ENCODE assay signal across 8 cellular contexts in the genomic region with DNA sequence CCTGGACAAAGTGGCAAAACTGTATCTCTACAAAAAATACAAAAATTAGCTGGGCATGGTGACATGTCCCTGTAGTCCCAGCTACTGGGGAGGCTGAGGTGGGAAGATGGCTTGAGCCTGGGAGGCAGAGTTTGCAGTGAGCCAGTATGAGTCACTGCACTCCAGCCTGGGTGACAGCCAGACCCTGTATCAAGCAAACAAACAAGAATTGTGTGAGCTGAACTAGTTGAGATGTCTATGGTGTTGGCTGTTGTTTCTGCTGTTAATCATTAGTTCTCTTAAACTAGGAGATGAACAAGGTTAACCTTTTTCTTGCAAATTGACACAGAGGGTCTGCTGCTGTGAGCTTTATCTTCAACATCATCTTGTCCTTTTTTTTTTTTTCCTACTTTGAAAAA. TPM values are rescaled to one million over a fixed set of nuclear protein-coding genes. Genes with fewer than 3 reads are reported as not detected.
A peak's percentile ranks its signal among the peaks of the same experiment; 100 is the strongest.
DNase-seq lines count a peak whose midpoint lies in the region; ATAC-seq, FAIRE-seq and TF ChIP-seq lines count a peak whose summit lies in the region.

No MANE protein-coding gene starts in this region.

- H3K9me2 ChIP-seq in GM23338 (ENCODE audit: insufficient read depth): peaks cover 5% of the 10 kb centered on the region; the same call in 1 of the 2 replicates

- peaks cover 11% of the 10 kb centered on the region for H3K27me3 Mint-ChIP-seq in GM23338 (ENCODE audit: insufficient read depth, low read depth, poor library complexity)
- H3K27me3 Mint-ChIP-seq in activated CD4-positive, alpha-beta T cell treated with anti-CD3 and anti-CD28 coated beads, Interleukin-2, amount 10 ng/mL, durations not matched to agents 7 days and 5 days: no peaks in the 10 kb centered on the region

- TF ChIP-seq EP300 in A549 (IDR thresholded peaks at IDR 0.05): peak in 1 of 2 experiments; percentile 11; a peak in 1 of 5 replicates

- no peak overlapping the region; the same call in 1 of the 2 replicates for H3K27ac Mint-ChIP-seq in GM23338
- H3K27ac Mint-ChIP-seq in activated CD4-positive, alpha-beta T cell treated with anti-CD3 and anti-CD28 coated beads, Interleukin-2, amount 10 ng/mL, durations not matched to agents 7 days and 5 days: peak overlapping the region; percentile 65

- H2AFZ ChIP-seq in GM23338: no peak overlapping the region

- CTCF ChIA-PET in A549 (lab: Yijun Ruan, JAX): interaction anchor here (0.8 to 1.5 kb wide), 4 partner anchors 11 to 64 kb away, joined by 3 to 4 read pairs (median 3); no protein-coding TSS in a partner anchor
- CTCF ChIA-PET in activated CD4-positive, alpha-beta T cell treated with anti-CD3 and anti-CD28 coated beads, Interleukin-2, amount 10 ng/mL, durations not matched to agents 7 days and 5 days (lab: Charles Lee): interaction anchor here (0.6 to 1.9 kb wide), 4 partner anchors 9 to 49 kb away, joined by 3 to 9 read pairs (median 4); no protein-coding TSS in a partner anchor

- no peaks in the 10 kb centered on the region for H3K27me3 ChIP-seq in GM23338 (ENCODE audit: insufficient read depth)

- peaks cover 5% of the 10 kb centered on the region; the same call in 1 of the 2 replicates for H3K36me3 ChIP-seq in GM23338 (ENCODE audit: insufficient read depth)

- intact Hi-C loops in left cardiac atrium (cut with DNase I): no loop called here

- H3K4me3 ChIP-seq in A549 (peak overlapping the region; percentile 3; the same call in 1 of the 3 replicates), GM23338 (no peak overlapping the region)

- peaks cover 2% of the 10 kb centered on the region; the same call in 2 of the 3 replicates for H3K9me3 Mint-ChIP-seq in GM23338
- peaks cover 11% of the 10 kb centered on the region for H3K9me3 Mint-ChIP-seq in activated CD4-positive, alpha-beta T cell treated with anti-CD3 and anti-CD28 coated beads, Interleukin-2, amount 10 ng/mL, durations not matched to agents 7 days and 5 days

- H3K27ac ChIP-seq in A549 (peak overlapping the region; percentile 74 to 87), GM23338 (ENCODE audit: low read depth) (0 out of 2 replicates have a peak overlapping the region, but pooled peaks have one; percentile 5)

- POLR2A ChIA-PET in A549 (lab: Yijun Ruan, JAX): interaction anchor here (0.6 kb wide), 1 partner anchor 20 kb away, joined by 4 read pairs; no protein-coding TSS in a partner anchor
- POLR2A ChIA-PET in activated CD4-positive, alpha-beta T cell treated with anti-CD3 and anti-CD28 coated beads, Interleukin-2, amount 10 ng/mL, durations not matched to agents 7 days and 5 days (lab: Charles Lee): no interaction called here

- H3K4me2 ChIP-seq in A549 (peak overlapping the region; percentile 81), GM23338 (no peak overlapping the region)

- 0 out of 2 replicates have a peak, but pooled peaks cover 2% of the 10 kb centered on the region for H3F3A ChIP-seq in GM23338 (replicated peaks; ENCODE audit: low read depth)

- TF ChIP-seq CTCF in A549 (IDR thresholded peaks at IDR 0.05) (no peak), GM23338 (conservative IDR thresholded peaks at IDR 0.05; ENCODE audit: low read depth in 2 of 2) (no peak)

- no peaks in the 10 kb centered on the region; the same call in 1 of the 2 replicates for H4K20me1 ChIP-seq in GM23338 (replicated peaks; ENCODE audit: insufficient read depth)

- no peak for TF ChIP-seq POLR2A in A549 (IDR thresholded peaks at IDR 0.05; ENCODE audit: low read length)

- ATAC-seq in A549 (peak; percentile 97 to 98), GM23338 (no peak), left cardiac atrium (peak in 1 of 2 donors; percentile 87), HG02973 (IDR thresholded peaks at IDR 0.05; ENCODE audit: unreplicated experiment) (no peak), GM21360 (IDR thresholded peaks at IDR 0.05; ENCODE audit: unreplicated experiment) (no peak)

- peaks cover 17% of the 10 kb centered on the region for H3K9me3 ChIP-seq in A549

- H3K4me3 Mint-ChIP-seq in GM23338: no peak overlapping the region
- no peak overlapping the region for H3K4me3 Mint-ChIP-seq in activated CD4-positive, alpha-beta T cell treated with anti-CD3 and anti-CD28 coated beads, Interleukin-2, amount 10 ng/mL, durations not matched to agents 7 days and 5 days

- H3K79me2 ChIP-seq in GM23338 (replicated peaks; ENCODE audit: insufficient read depth): peaks cover 100% of the 10 kb centered on the region

- peak in 1 of 2 experiments; percentile 23; a peak in 2 of 5 replicates for TF ChIP-seq RAD21 in A549 (conservative IDR thresholded peaks at IDR 0.05 in 1 of 2, IDR thresholded peaks at IDR 0.05 in 1 of 2)

- H3K4me1 Mint-ChIP-seq in GM23338: peaks cover 22% of the 10 kb centered on the region
- peaks cover 62% of the 10 kb centered on the region for H3K4me1 Mint-ChIP-seq in activated CD4-positive, alpha-beta T cell treated with anti-CD3 and anti-CD28 coated beads, Interleukin-2, amount 10 ng/mL, durations not matched to agents 7 days and 5 days

- DNase-seq in A549 (ENCODE audit: low read depth in 1 of 2, low spot score in 1 of 2) (peak; percentile 58 to 92), GM23338 (ENCODE audit: low spot score) (no peak), left cardiac atrium (peak; percentile 61), cerebellum (ENCODE audit: low spot score) (no peak), NCI-H2227 treated with DMSO at 0.1 percent for 48 hours (lab: John Stamatoyannopoulos, UW) (no peak)
- DNase-seq in activated CD4-positive, alpha-beta T cell treated with anti-CD3 and anti-CD28 coated beads, Interleukin-2, amount 10 ng/mL, durations not matched to agents 7 days and 5 days: no peak

- H3K4me1 ChIP-seq in A549 (peaks cover 42% of the 10 kb centered on the region), GM23338 (ENCODE audit: insufficient read depth) (peaks cover 27% of the 10 kb centered on the region)

- H3K36me3 Mint-ChIP-seq in GM23338 (ENCODE audit: low read depth): peaks cover 29% of the 10 kb centered on the region
- H3K36me3 Mint-ChIP-seq in activated CD4-positive, alpha-beta T cell treated with anti-CD3 and anti-CD28 coated beads, Interleukin-2, amount 10 ng/mL, durations not matched to agents 7 days and 5 days (ENCODE audit: low read depth): peaks cover 66% of the 10 kb centered on the region

- FAIRE-seq in A549 (lab: Jason Lieb, UNC): peak; percentile 13

TF ChIP-seq in A549, 52 proteins besides CTCF, POLR2A, EP300 and RAD21:
- no peak for TF ChIP-seq ESRRA (IDR thresholded peaks at IDR 0.05; ENCODE audit: borderline replicate concordance, low read length)
- TF ChIP-seq JUN (IDR thresholded peaks at IDR 0.05): peak in 1 of 2 experiments; percentile 57; a peak in 2 of 5 replicates
- peak; percentile 48 for TF ChIP-seq MAX (IDR thresholded peaks at IDR 0.05)
- TF ChIP-seq SMC3 (IDR thresholded peaks at IDR 0.05): peak; percentile 31; the same call in 2 of the 3 replicates
- TF ChIP-seq GATA3 (IDR thresholded peaks at IDR 0.05; ENCODE audit: borderline replicate concordance): peak; percentile 80
- no peak for TF ChIP-seq KDM1A (IDR thresholded peaks at IDR 0.05; ENCODE audit: low read depth)
- peak; percentile 62 for TF ChIP-seq FOSL2 (IDR thresholded peaks at IDR 0.05)
- peak; percentile 93 for TF ChIP-seq FOSL2 (CRISPR knock-in tag; IDR thresholded peaks at IDR 0.05)
- no peak for TF ChIP-seq CHD2 (IDR thresholded peaks at IDR 0.05; ENCODE audit: low read length, partially characterized antibody)
- peak; percentile 57 for TF ChIP-seq JUNB (IDR thresholded peaks at IDR 0.05)

TF ChIP-seq in GM23338, 12 proteins besides CTCF, POLR2A, EP300 and RAD21 (continues in another document):
- TF ChIP-seq POLR2AphosphoS5 (IDR thresholded peaks at IDR 0.05; ENCODE audit: low read depth): no peak

RNA-seq across cellular contexts. Expression of gene RASSF3, which starts 23.6 kb away (rescaled TPM):
- 35.4 and 40.1 TPM in 2 replicates for polyA plus RNA-seq in A549 (2011; rRNA removed)
- 15.4 and 24.1 TPM in 2 replicates for polyA plus RNA-seq in A549 (2012; cell fraction: cytosol; rRNA removed)
- 9.9 and 12.2 TPM in 2 replicates for polyA plus RNA-seq in A549 (2012; cell fraction: nucleus; rRNA removed)
- polyA plus RNA-seq in A549 (2017; fragmentation: RNase III; extraction: RNeasy Plus Mini Kit Qiagen cat#74134 plus additional on column Dnase treatment): 19.6 to 20.5 TPM (median 19.7 TPM) in 3 replicates
- polyA minus RNA-seq in A549 (2011; rRNA and poly(A)+ RNA removed): 58.8 and 66.8 TPM in 2 replicates
- total RNA-seq in GM23338 (2014; rRNA removed; shearing (Covaris generic)): 39.6 and 48.1 TPM in 2 replicates
- 20.6 and 21.3 TPM in 2 replicates for polyA plus RNA-seq in GM23338 (2016; fragmentation: Nextera tagmentation; extraction: Ambion mirVana)
- 100 to 1,000 TPM; 114 to 115 TPM for total RNA-seq in activated CD4-positive, alpha-beta T cell treated with anti-CD3 and anti-CD28 coated beads, Interleukin-2, amount 10 ng/mL, durations not matched to agents 7 days and 5 days
- 100 to 1,000 TPM; 116 to 118 TPM for total RNA-seq in left cardiac atrium
- 4.5 TPM for total RNA-seq in cerebellum

Comparison
In these comparisons a context has a peak if more than half of its experiments do, and no peak if none do; other contexts are left out.
1. ATAC-seq: peak in A549 (2 of 2); none in GM23338 (single experiment), HG02973 (single experiment) and GM21360 (single experiment).
2. DNase-seq: peak in A549 (2 of 2) and left cardiac atrium (single experiment); none in GM23338 (single experiment), activated CD4-positive, alpha-beta T cell treated with anti-CD3 and anti-CD28 coated beads, Interleukin-2, amount 10 ng/mL, durations not matched to agents 7 days and 5 days (single experiment), cerebellum (single experiment) and NCI-H2227 treated with DMSO at 0.1 percent for 48 hours (single experiment).